9 cellular contexts compared by ENCODE assay signal in the genomic region with DNA sequence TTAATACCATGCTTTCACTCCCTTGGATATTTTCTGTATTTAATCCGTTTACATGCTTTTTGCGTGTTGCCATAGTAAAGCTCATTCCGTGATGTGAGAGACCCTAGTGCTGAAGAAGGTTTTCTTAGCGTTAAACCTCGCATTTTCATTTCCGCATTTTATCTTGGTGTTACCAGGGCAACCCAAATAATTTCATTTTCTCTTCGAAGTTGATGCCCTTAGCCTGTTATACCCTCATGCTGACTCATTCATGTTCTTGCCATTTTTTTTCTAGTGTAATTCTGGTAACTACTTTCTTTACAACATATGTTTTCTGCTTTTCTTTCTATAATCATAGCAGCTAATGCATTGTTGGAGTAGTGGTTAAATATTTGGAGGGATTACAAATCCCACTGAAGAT. TPM values are rescaled to one million over a fixed set of nuclear protein-coding genes. Genes with fewer than 3 reads are reported as not detected.
DNase-seq lines count a peak whose midpoint lies in the region; ATAC-seq, FAIRE-seq and TF ChIP-seq lines count a peak whose summit lies in the region.
"Had no signal": no experiment of that assay in that cellular context is flagged by ENCODE, and none has a peak within 500 bp of the region (broad histone marks: within the 10 kb centered on the region; RNA-seq: fewer than 3 reads in every experiment).

No MANE protein-coding gene starts in this region.

- H3K4me3 ChIP-seq in ACC112 (ENCODE audit: low read depth, low read length): peak overlapping the region; percentile 24

- H3K27ac ChIP-seq in ACC112 (ENCODE audit: low read depth, low read length): peak overlapping the region; percentile 55
- no peak overlapping the region for H3K27ac ChIP-seq in foreskin keratinocyte

- POLR2A ChIA-PET in activated naive CD8-positive, alpha-beta T cell treated with anti-CD3 and anti-CD28 coated beads, Interleukin-2, amount 10 ng/mL, durations not matched to agents 7 days and 5 days (lab: Charles Lee): interaction anchor here (1.2 kb wide), 2 partner anchors 19 to 28 kb away, joined by 3 to 4 read pairs; no protein-coding TSS in a partner anchor

- H3K36me3 Mint-ChIP-seq in activated naive CD8-positive, alpha-beta T cell treated with anti-CD3 and anti-CD28 coated beads, Interleukin-2, amount 10 ng/mL, durations not matched to agents 7 days and 5 days: peaks cover 52% of the 10 kb centered on the region

- ATAC-seq in HG03139 (IDR thresholded peaks at IDR 0.05; ENCODE audit: unreplicated experiment) (peak; percentile 98), foreskin keratinocyte (no peak)
- ATAC-seq in activated naive CD8-positive, alpha-beta T cell treated with anti-CD3 and anti-CD28 coated beads, Interleukin-2, amount 10 ng/mL, durations not matched to agents 7 days and 5 days (ENCODE audit: low read depth): peak; percentile 44

- H3K4me1 ChIP-seq in ACC112 (ENCODE audit: control insufficient read depth, insufficient read depth, low read length, unreplicated experiment) (peaks cover 36% of the 10 kb centered on the region), foreskin keratinocyte (peaks cover 21% of the 10 kb centered on the region)

- no peaks in the 10 kb centered on the region for H3K27me3 Mint-ChIP-seq in activated naive CD8-positive, alpha-beta T cell treated with anti-CD3 and anti-CD28 coated beads, Interleukin-2, amount 10 ng/mL, durations not matched to agents 7 days and 5 days

- peak; percentile 100 for FAIRE-seq in GM19239 (lab: Jason Lieb, UNC)

- peaks cover 44% of the 10 kb centered on the region for H3K79me2 ChIP-seq in ACC112 (ENCODE audit: control insufficient read depth, insufficient read depth, low read length, unreplicated experiment)

- TF ChIP-seq CTCF in foreskin keratinocyte (conservative IDR thresholded peaks at IDR 0.05): no peak

- H3K27me3 ChIP-seq in ACC112 (ENCODE audit: insufficient read depth, low read length) (no peaks in the 10 kb centered on the region), foreskin keratinocyte (no peaks in the 10 kb centered on the region)

- H3K9me3 Mint-ChIP-seq in activated naive CD8-positive, alpha-beta T cell treated with anti-CD3 and anti-CD28 coated beads, Interleukin-2, amount 10 ng/mL, durations not matched to agents 7 days and 5 days: no peaks in the 10 kb centered on the region

- H3K4me3 Mint-ChIP-seq in activated naive CD8-positive, alpha-beta T cell treated with anti-CD3 and anti-CD28 coated beads, Interleukin-2, amount 10 ng/mL, durations not matched to agents 7 days and 5 days: peak overlapping the region; percentile 50

- H3K4me1 Mint-ChIP-seq in activated naive CD8-positive, alpha-beta T cell treated with anti-CD3 and anti-CD28 coated beads, Interleukin-2, amount 10 ng/mL, durations not matched to agents 7 days and 5 days: peaks cover 68% of the 10 kb centered on the region

- peak; percentile 47 for DNase-seq in GM19239 (ENCODE audit: insufficient read length, low spot score)
- DNase-seq in activated naive CD8-positive, alpha-beta T cell treated with anti-CD3 and anti-CD28 coated beads, Interleukin-2, amount 10 ng/mL, durations not matched to agents 7 days and 5 days: no peak
- DNase-seq in nucleus accumbens (lab: John Stamatoyannopoulos, UW): no peak
- DNase-seq in NCI-H510A treated with DMSO at 0.1 percent for 48 hours (lab: John Stamatoyannopoulos, UW): no peak
- DNase-seq in DMS 273 (lab: John Stamatoyannopoulos, UW; ENCODE audit: unreplicated experiment): no peak
- DNase-seq in foreskin keratinocyte: no peak
- DNase-seq: DND-41 had no signal

- no peaks in the 10 kb centered on the region for H3K36me3 ChIP-seq in ACC112 (ENCODE audit: insufficient read depth, low read length)

- H3K27ac Mint-ChIP-seq in activated naive CD8-positive, alpha-beta T cell treated with anti-CD3 and anti-CD28 coated beads, Interleukin-2, amount 10 ng/mL, durations not matched to agents 7 days and 5 days: no peak overlapping the region

- H2AFZ ChIP-seq in ACC112 (ENCODE audit: low read length, unreplicated experiment): no peak overlapping the region

RNA-seq across cellular contexts. Expression of gene LRRC8C, which starts 37.2 kb away (rescaled TPM):
- 10 to 100 TPM; 38.2 to 41.8 TPM for total RNA-seq in activated naive CD8-positive, alpha-beta T cell treated with anti-CD3 and anti-CD28 coated beads, Interleukin-2, amount 10 ng/mL, durations not matched to agents 7 days and 5 days
- total RNA-seq in foreskin keratinocyte: 23.2 and 27.9 TPM in 2 replicates
- polyA plus RNA-seq in foreskin keratinocyte: 7.1 and 7.6 TPM in 2 replicates
